In the genomic region with DNA sequence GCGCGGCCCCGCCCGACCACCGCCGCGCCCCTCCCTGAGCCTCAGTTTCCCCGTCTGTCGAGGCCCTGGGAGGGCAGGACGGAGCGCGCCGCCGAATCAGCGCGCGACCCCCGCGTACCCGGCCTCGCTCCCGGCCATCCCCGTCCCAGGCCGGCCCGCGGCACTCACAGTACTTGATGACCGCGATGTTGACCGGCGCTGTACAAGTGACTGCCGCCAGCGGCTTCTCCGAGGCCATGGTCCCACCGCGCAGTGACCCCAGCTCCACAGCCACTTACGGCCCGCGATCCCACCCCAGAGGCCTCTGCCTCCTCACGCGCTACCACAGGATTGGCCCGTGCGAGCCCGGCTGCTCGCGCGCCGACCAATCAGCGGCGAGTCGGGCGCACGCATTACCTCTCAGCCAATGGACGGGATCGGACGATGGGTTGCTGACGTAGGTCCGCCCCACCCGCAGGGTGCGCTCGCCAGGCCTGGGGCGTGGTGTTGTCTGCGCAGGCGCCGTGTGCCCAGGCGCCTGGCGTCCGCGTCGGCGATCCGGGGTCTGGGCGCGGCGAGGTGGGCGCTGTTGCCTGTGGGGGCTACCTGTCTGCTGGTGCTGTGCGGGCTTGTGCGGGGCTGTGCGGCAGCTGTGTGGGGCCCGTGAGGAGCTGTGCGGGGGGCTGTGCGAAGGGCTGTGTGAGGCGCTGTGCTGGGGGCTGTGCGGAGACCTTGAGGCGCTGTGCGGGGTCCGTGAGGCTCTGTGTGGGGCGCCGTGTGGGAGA, we compare ENCODE assay signal across 8 cellular contexts. TPM values are rescaled to one million over a fixed set of nuclear protein-coding genes. Genes with fewer than 3 reads are reported as not detected.
DNase-seq lines count a peak whose midpoint lies in the region; ATAC-seq and TF ChIP-seq lines count a peak whose summit lies in the region.

A gene with protein sequence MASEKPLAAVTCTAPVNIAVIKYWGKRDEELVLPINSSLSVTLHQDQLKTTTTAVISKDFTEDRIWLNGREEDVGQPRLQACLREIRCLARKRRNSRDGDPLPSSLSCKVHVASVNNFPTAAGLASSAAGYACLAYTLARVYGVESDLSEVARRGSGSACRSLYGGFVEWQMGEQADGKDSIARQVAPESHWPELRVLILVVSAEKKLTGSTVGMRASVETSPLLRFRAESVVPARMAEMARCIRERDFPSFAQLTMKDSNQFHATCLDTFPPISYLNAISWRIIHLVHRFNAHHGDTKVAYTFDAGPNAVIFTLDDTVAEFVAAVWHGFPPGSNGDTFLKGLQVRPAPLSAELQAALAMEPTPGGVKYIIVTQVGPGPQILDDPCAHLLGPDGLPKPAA (minus strand): TSS at position 249 of the 764 bp plus-strand sequence. CDS start 11 bp downstream, at position 238.

- H3K4me3 Mint-ChIP-seq in dendritic cell treated with granulocyte-macrophage colony-stimulating factor and Interleukin-4, amounts not matched to agents 40 ng/mL and 50 ng/mL, for 4 days, result peak within 1 kb of the TSS; percentile 94

- H3K27me3 Mint-ChIP-seq in dendritic cell treated with granulocyte-macrophage colony-stimulating factor and Interleukin-4, amounts not matched to agents 40 ng/mL and 50 ng/mL, for 4 days, result peaks cover 2% of the 10 kb centered on the region

- peaks cover 50% of the 10 kb centered on the region for H3K36me3 Mint-ChIP-seq in dendritic cell treated with granulocyte-macrophage colony-stimulating factor and Interleukin-4, amounts not matched to agents 40 ng/mL and 50 ng/mL, for 4 days (ENCODE audit: low read depth)

- H3K27ac ChIP-seq in left lung, result peak within 1 kb of the TSS; percentile 65 to 85

- H3K4me1 Mint-ChIP-seq in dendritic cell treated with granulocyte-macrophage colony-stimulating factor and Interleukin-4, amounts not matched to agents 40 ng/mL and 50 ng/mL, for 4 days (ENCODE audit: low read depth), result peaks cover 35% of the 10 kb centered on the region

- H3K4me1 ChIP-seq in left lung, result peaks cover 0 to 35% of the 10 kb centered on the region in 2 donors

- intact Hi-C loops in dendritic cell treated with granulocyte-macrophage colony-stimulating factor and Interleukin-4, amounts not matched to agents 40 ng/mL and 50 ng/mL, for 4 days (cut with micrococcal nuclease), result loop anchor here (1.0 kb wide), 2 partner anchors 38 to 72 kb away; no protein-coding TSS in a partner anchor
- intact Hi-C loops in left lung (cut with DNase I), result no loop called here

- H3K4me3 ChIP-seq in left lung, result peak within 1 kb of the TSS; percentile 97 to 98

- H3K27me3 ChIP-seq in left lung, result no peaks in the 10 kb centered on the region

- H3K27ac Mint-ChIP-seq in dendritic cell treated with granulocyte-macrophage colony-stimulating factor and Interleukin-4, amounts not matched to agents 40 ng/mL and 50 ng/mL, for 4 days, result peak within 1 kb of the TSS; percentile 94

- H3K36me3 ChIP-seq in left lung, result peaks cover 0 to 11% of the 10 kb centered on the region in 2 donors

- H3K9me3 ChIP-seq in left lung, result no peaks in the 10 kb centered on the region

- no peaks in the 10 kb centered on the region for H3K9me3 Mint-ChIP-seq in dendritic cell treated with granulocyte-macrophage colony-stimulating factor and Interleukin-4, amounts not matched to agents 40 ng/mL and 50 ng/mL, for 4 days

- DNase-seq in C1 segment of cervical spinal cord (lab: John Stamatoyannopoulos, UW) (peak; percentile 78 to 99 (median 96)), NCI-H748 treated with DMSO at 0.1 percent for 48 hours (lab: John Stamatoyannopoulos, UW) (peak; percentile 85), left lung (peak; percentile 96 to 97)
- peak; percentile 79 to 94 for DNase-seq in activated CD4-positive, alpha-beta T cell treated with anti-CD3 and anti-CD28 coated beads, Interleukin-2, amount 50 U/mL, for 24 hours (ENCODE audit: low read depth in 1 of 2, low spot score in 1 of 2)
- DNase-seq in stimulated activated CD4-positive, alpha-beta T cell treated with anti-CD3 and anti-CD28 coated beads, Interleukin-2, amount 100 ng/mL, for 48 hours, result peak; percentile 92 to 94

- ATAC-seq in GM19328 (IDR thresholded peaks at IDR 0.05; ENCODE audit: unreplicated experiment) (peak; percentile 93), HG03520 (IDR thresholded peaks at IDR 0.05; ENCODE audit: unreplicated experiment) (peak; percentile 92), left lung (peak; percentile 98)

- no peak for TF ChIP-seq CTCF in left lung (IDR thresholded peaks at IDR 0.05)

RNA-seq across cellular contexts. Expression of the gene that starts here (rescaled TPM):
- 100 to 1,000 TPM in 1 of 2 donors, 10 to 100 TPM in 1; 66.3 to 154 TPM for total RNA-seq in left lung

Comparison
In these comparisons a context has a peak if more than half of its experiments do, and no peak if none do; other contexts are left out.
1. Peak in every context shown above with its lines: DNase-seq, ATAC-seq, H3K4me3 ChIP-seq and H3K27ac ChIP-seq.